ENCODE assay signal across 14 cellular contexts in genomic region chr15:28262438-28262837, GRCh38. TPM values are rescaled to one million over a fixed set of nuclear protein-coding genes. Genes with fewer than 3 reads are reported as not detected.
DNase-seq lines count a peak whose midpoint lies in the region; ATAC-seq and TF ChIP-seq lines count a peak whose summit lies in the region.
"Had no signal": no experiment of that assay in that cellular context is flagged by ENCODE, and none has a peak within 500 bp of the region (broad histone marks: within the 10 kb centered on the region; RNA-seq: fewer than 3 reads in every experiment).

No MANE protein-coding gene starts in this region.

- H3K27me3 Mint-ChIP-seq in H9 (ENCODE audit: low read depth) (no peaks in the 10 kb centered on the region), T-helper 17 cell (no peaks in the 10 kb centered on the region), HFFc6 (ENCODE audit: insufficient read depth) (no peaks in the 10 kb centered on the region; the same call in 1 of the 2 replicates)
- H3K27me3 Mint-ChIP-seq: B cell; CD8-positive, alpha-beta memory T cell; IgD-negative memory B cell had no signal

- no peak overlapping the region for H2BK5ac ChIP-seq in H9 (ENCODE audit: insufficient read length, low read length)
- no peak overlapping the region for H2BK5ac ChIP-seq in neuronal stem cell (ENCODE audit: low read length)

- H4K91ac ChIP-seq in H9 (ENCODE audit: insufficient read length, low read depth, low read length) (no peak overlapping the region), neuronal stem cell (ENCODE audit: low read depth, low read length, poor library complexity) (no peak overlapping the region)

- H3K27me3 ChIP-seq in H9 (ENCODE audit: insufficient read depth, low read length) (no peaks in the 10 kb centered on the region), neuronal stem cell (ENCODE audit: control insufficient read depth in 3 of 3, insufficient read depth in 3 of 3, low read depth in 1 of 3, low read length in 3 of 3) (no peaks in the 10 kb centered on the region), smooth muscle cell (ENCODE audit: low read depth) (no peaks in the 10 kb centered on the region)
- H3K27me3 ChIP-seq: BLaER1 treated with 17β-estradiol and CSF1 and Interleukin-3, amounts not matched to agents 10 nM and 100 nM had no signal

- no peak for DNase-seq in H9
- no peak for DNase-seq in T-helper 17 cell
- no peak for DNase-seq in neuronal stem cell (ENCODE audit: low spot score)
- no peak for DNase-seq in SKM-1 treated with dmso at 0.1 percent for 144 hours (lab: John Stamatoyannopoulos, UW; ENCODE audit: unreplicated experiment)
- no peak for DNase-seq in HFFc6
- DNase-seq in smooth muscle cell (lab: John Stamatoyannopoulos, UW; ENCODE audit: unreplicated experiment), result no peak
- DNase-seq: CD8-positive, alpha-beta memory T cell; COR-L47 had no signal

- H3K14ac ChIP-seq in H9 (ENCODE audit: insufficient read depth, low read length), result no peak overlapping the region
- H3K14ac ChIP-seq in neuronal stem cell (ENCODE audit: low read length), result peak overlapping the region; percentile 72

- no peak for ATAC-seq in T-helper 17 cell
- ATAC-seq: GM23338, HCT116, HepG2 had no signal

- H3K4me2 ChIP-seq in H9 (ENCODE audit: insufficient read depth, insufficient read length, low read length), result no peak overlapping the region
- H3K4me2 ChIP-seq in neuronal stem cell (ENCODE audit: insufficient read depth, low read length, poor library complexity, severe bottlenecking), result no peak overlapping the region
- H3K4me2 ChIP-seq in smooth muscle cell, result no peak overlapping the region
- H3K4me2 ChIP-seq: BLaER1 treated with 17β-estradiol and CSF1 and Interleukin-3, amounts not matched to agents 10 nM and 100 nM; GM23338 had no signal

- no peak overlapping the region for H3K27ac ChIP-seq in H9 (ENCODE audit: insufficient read length, low read depth, low read length)
- no peak overlapping the region for H3K27ac ChIP-seq in neuronal stem cell (replicated peaks; ENCODE audit: low read length)
- H3K27ac ChIP-seq in smooth muscle cell (ENCODE audit: low read depth), result no peak overlapping the region
- H3K27ac ChIP-seq: BLaER1 treated with 17β-estradiol and CSF1 and Interleukin-3, amounts not matched to agents 10 nM and 100 nM had no signal

- peaks cover 4 to 8% of the 10 kb centered on the region in 2 experiments; a peak in 3 of 4 replicates for H3K4me1 Mint-ChIP-seq in H9
- peaks cover 5% of the 10 kb centered on the region for H3K4me1 Mint-ChIP-seq in T-helper 17 cell
- H3K4me1 Mint-ChIP-seq in HFFc6 (ENCODE audit: low read depth), result no peaks in the 10 kb centered on the region

- H4K8ac ChIP-seq in H9 (replicated peaks; ENCODE audit: insufficient read length, low read depth, low read length) (no peak overlapping the region), neuronal stem cell (ENCODE audit: low read depth, low read length) (peak overlapping the region; percentile 89)

- H2BK12ac ChIP-seq in H9 (ENCODE audit: insufficient read length, low read depth, low read length) (no peak overlapping the region), neuronal stem cell (ENCODE audit: low read length) (no peak overlapping the region)

- no peak overlapping the region for H3K18ac ChIP-seq in H9 (ENCODE audit: insufficient read length, low read depth, low read length)
- H3K18ac ChIP-seq in neuronal stem cell (ENCODE audit: low read length), result no peak overlapping the region

- H2AFZ ChIP-seq in H9 (ENCODE audit: low read length) (no peak overlapping the region), neuronal stem cell (ENCODE audit: low read length) (no peak overlapping the region), smooth muscle cell (ENCODE audit: low read depth) (no peak overlapping the region)
- H2AFZ ChIP-seq: GM23338 had no signal

- H3K36me3 Mint-ChIP-seq in H9 (ENCODE audit: insufficient read depth in 1 of 3, low read depth in 3 of 3) (peaks cover 41 to 55% (median 43%) of the 10 kb centered on the region in 3 experiments), T-helper 17 cell (ENCODE audit: low read depth) (peaks cover 13% of the 10 kb centered on the region), HFFc6 (ENCODE audit: low read depth) (peaks cover 35% of the 10 kb centered on the region)

- TF ChIP-seq CTCF in H9 (conservative IDR thresholded peaks at IDR 0.05) (no peak), HFFc6 (IDR thresholded peaks at IDR 0.05) (no peak), smooth muscle cell (IDR thresholded peaks at IDR 0.05; ENCODE audit: borderline replicate concordance, insufficient read depth, poor library complexity, severe bottlenecking) (no peak)

- H3K79me1 ChIP-seq in H9 (ENCODE audit: insufficient read depth, low read depth, low read length, poor library complexity, severe bottlenecking) (peaks cover 3% of the 10 kb centered on the region), neuronal stem cell (ENCODE audit: low read depth, low read length) (peaks cover 3% of the 10 kb centered on the region)

- no peak overlapping the region for H3K4me3 ChIP-seq in neuronal stem cell (ENCODE audit: low read length in 2 of 2)
- H3K4me3 ChIP-seq in smooth muscle cell, result no peak overlapping the region
- H3K4me3 ChIP-seq: BLaER1 treated with 17β-estradiol and CSF1 and Interleukin-3, amounts not matched to agents 10 nM and 100 nM; GM23338 had no signal

- no peaks in the 10 kb centered on the region for H3K4me1 ChIP-seq in H9 (ENCODE audit: insufficient read depth, low read length)
- H3K4me1 ChIP-seq in neuronal stem cell (ENCODE audit: control insufficient read depth in 2 of 2, insufficient read depth in 1 of 2, low read depth in 1 of 2, low read length in 2 of 2), result peaks cover 0 to 2% of the 10 kb centered on the region in 2 donors
- no peaks in the 10 kb centered on the region for H3K4me1 ChIP-seq in smooth muscle cell (ENCODE audit: low read depth)

- H3K79me2 ChIP-seq in H9 (ENCODE audit: insufficient read depth, low read length) (no peaks in the 10 kb centered on the region; the same call in 1 of the 2 replicates), smooth muscle cell (ENCODE audit: low read depth) (peaks cover 30% of the 10 kb centered on the region)

- H3K9me3 ChIP-seq in H9 (ENCODE audit: control insufficient read depth, low read depth, low read length) (no peaks in the 10 kb centered on the region), T-helper 17 cell (ENCODE audit: control insufficient read depth, low read length, poor library complexity, severe bottlenecking) (no peaks in the 10 kb centered on the region), neuronal stem cell (replicated peaks in 1 of 2; ENCODE audit: control insufficient read depth in 2 of 2, insufficient read depth in 1 of 2, low read depth in 1 of 2, low read length in 2 of 2) (peaks cover 0 to 2% of the 10 kb centered on the region in 2 donors), smooth muscle cell (replicated peaks; ENCODE audit: low read depth) (no peaks in the 10 kb centered on the region)
- H3K9me3 ChIP-seq: BLaER1 treated with 17β-estradiol and CSF1 and Interleukin-3, amounts not matched to agents 10 nM and 100 nM had no signal

- H2AK5ac ChIP-seq in H9 (ENCODE audit: insufficient read length, low read length), result no peak overlapping the region
- no peak overlapping the region for H2AK5ac ChIP-seq in neuronal stem cell (ENCODE audit: low read depth, low read length)

- H3K27ac Mint-ChIP-seq in H9 (peak overlapping the region in 2 of 3 experiments; percentile 0 to 42; a peak in 3 of 7 replicates), T-helper 17 cell (peak overlapping the region; percentile 54), HFFc6 (no peak overlapping the region)
- H3K27ac Mint-ChIP-seq: B cell, IgD-negative memory B cell had no signal

- no peaks in the 10 kb centered on the region for H3F3A ChIP-seq in smooth muscle cell (ENCODE audit: low read depth)

- H2BK20ac ChIP-seq in H9 (ENCODE audit: low read depth, low read length, poor library complexity, severe bottlenecking), result no peak overlapping the region

- no peak overlapping the region for H4K5ac ChIP-seq in H9 (ENCODE audit: insufficient read length, low read depth, low read length)

- H3K56ac ChIP-seq in H9 (ENCODE audit: insufficient read length, low read depth, low read length), result no peak overlapping the region

- peaks cover 12 to 96% of the 10 kb centered on the region in 2 donors for H3K36me3 ChIP-seq in neuronal stem cell (replicated peaks in 1 of 2; ENCODE audit: control insufficient read depth in 2 of 2, insufficient read depth in 2 of 2, low read length in 2 of 2)
- peaks cover 11% of the 10 kb centered on the region for H3K36me3 ChIP-seq in smooth muscle cell (ENCODE audit: low read depth)

- no peak overlapping the region for H2BK120ac ChIP-seq in H9 (ENCODE audit: low read depth, low read length, poor library complexity, severe bottlenecking)
- H2BK120ac ChIP-seq in neuronal stem cell (ENCODE audit: low read depth, low read length), result no peak overlapping the region

- H3K23me2 ChIP-seq in H9 (ENCODE audit: insufficient read length, low read depth, low read length, poor library complexity, severe bottlenecking), result no peaks in the 10 kb centered on the region

- H3K4ac ChIP-seq in H9 (ENCODE audit: low read depth, low read length) (no peak overlapping the region), neuronal stem cell (ENCODE audit: low read length) (no peak overlapping the region)

- H3K9ac ChIP-seq in H9 (ENCODE audit: extremely low read depth, insufficient read length, low read length), result no peak overlapping the region
- no peak overlapping the region for H3K9ac ChIP-seq in neuronal stem cell (ENCODE audit: low read depth, low read length, poor library complexity)
- H3K9ac ChIP-seq in smooth muscle cell (ENCODE audit: low read depth), result no peak overlapping the region
- H3K9ac ChIP-seq: BLaER1 treated with 17β-estradiol and CSF1 and Interleukin-3, amounts not matched to agents 10 nM and 100 nM had no signal

- no peak overlapping the region for H3T11ph ChIP-seq in H9 (ENCODE audit: low read length)

- H4K20me1 ChIP-seq in H9 (ENCODE audit: control insufficient read depth, insufficient read depth, insufficient read length) (no peaks in the 10 kb centered on the region), smooth muscle cell (ENCODE audit: low read depth) (peaks cover 40% of the 10 kb centered on the region)

- no peak overlapping the region for H2BK15ac ChIP-seq in H9 (ENCODE audit: low read depth, low read length)
- H2BK15ac ChIP-seq in neuronal stem cell (ENCODE audit: low read length), result no peak overlapping the region

- no peaks in the 10 kb centered on the region for H3K9me3 Mint-ChIP-seq in H9
- no peaks in the 10 kb centered on the region for H3K9me3 Mint-ChIP-seq in HFFc6
- H3K9me3 Mint-ChIP-seq: CD8-positive, alpha-beta memory T cell; GM23338; IgD-negative memory B cell had no signal

- H3K23ac ChIP-seq in H9 (ENCODE audit: insufficient read length, low read depth, low read length) (no peak overlapping the region), neuronal stem cell (ENCODE audit: low read depth, low read length, poor library complexity) (no peak overlapping the region)

- H3K4me3 Mint-ChIP-seq in H9, result no peak overlapping the region
- no peak overlapping the region for H3K4me3 Mint-ChIP-seq in T-helper 17 cell
- H3K4me3 Mint-ChIP-seq in HFFc6, result no peak overlapping the region
- H3K4me3 Mint-ChIP-seq: B cell; CD8-positive, alpha-beta memory T cell; GM23338; IgD-negative memory B cell had no signal

RNA-seq across cellular contexts. Expression of gene HERC2, which starts 59.5 kb away (rescaled TPM):
- total RNA-seq in H9 (2021) (57.9 and 69.2 TPM in 2 replicates), T-helper 17 cell (10 to 100 TPM; 32.9 to 39.1 TPM), smooth muscle cell (23.4 and 33.1 TPM in 2 replicates)
- polyA plus RNA-seq in neuronal stem cell (2013, experiment 1 of 2), result 22.1 TPM
- polyA plus RNA-seq in neuronal stem cell (2013, experiment 2 of 2), result 23.6 TPM
- total RNA-seq in HFFc6 (2021; fragmentation: NEBNext Ultra II Directional; extraction: Animal tissue kit (Norgen Biotek cat#: 25700)), result 10 to 100 TPM; 33.6 to 47.3 (median 37.0) TPM
- polyA plus RNA-seq in smooth muscle cell, result 19.9 and 30.6 TPM in 2 replicates
